In genomic region chr12:68808388-68809189, GRCh38 we compare ENCODE assay signal across 1 cellular context.
TF ChIP-seq lines count a peak whose summit lies in the region.

No MANE protein-coding gene starts in this region.

TF ChIP-seq in HEK293, 187 proteins besides CTCF, POLR2A, EP300 and RAD21 (continued from another document and continues in another):
- TF ChIP-seq TSHZ1 (tag by site-specific recombination; IDR thresholded peaks at IDR 0.05; ENCODE audit: borderline replicate concordance): peak; percentile 95
- TF ChIP-seq, protein P1, sequence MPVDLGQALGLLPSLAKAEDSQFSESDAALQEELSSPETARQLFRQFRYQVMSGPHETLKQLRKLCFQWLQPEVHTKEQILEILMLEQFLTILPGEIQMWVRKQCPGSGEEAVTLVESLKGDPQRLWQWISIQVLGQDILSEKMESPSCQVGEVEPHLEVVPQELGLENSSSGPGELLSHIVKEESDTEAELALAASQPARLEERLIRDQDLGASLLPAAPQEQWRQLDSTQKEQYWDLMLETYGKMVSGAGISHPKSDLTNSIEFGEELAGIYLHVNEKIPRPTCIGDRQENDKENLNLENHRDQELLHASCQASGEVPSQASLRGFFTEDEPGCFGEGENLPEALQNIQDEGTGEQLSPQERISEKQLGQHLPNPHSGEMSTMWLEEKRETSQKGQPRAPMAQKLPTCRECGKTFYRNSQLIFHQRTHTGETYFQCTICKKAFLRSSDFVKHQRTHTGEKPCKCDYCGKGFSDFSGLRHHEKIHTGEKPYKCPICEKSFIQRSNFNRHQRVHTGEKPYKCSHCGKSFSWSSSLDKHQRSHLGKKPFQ (tag by site-specific recombination; IDR thresholded peaks at IDR 0.05): peak; percentile 100
- TF ChIP-seq, protein P2, sequence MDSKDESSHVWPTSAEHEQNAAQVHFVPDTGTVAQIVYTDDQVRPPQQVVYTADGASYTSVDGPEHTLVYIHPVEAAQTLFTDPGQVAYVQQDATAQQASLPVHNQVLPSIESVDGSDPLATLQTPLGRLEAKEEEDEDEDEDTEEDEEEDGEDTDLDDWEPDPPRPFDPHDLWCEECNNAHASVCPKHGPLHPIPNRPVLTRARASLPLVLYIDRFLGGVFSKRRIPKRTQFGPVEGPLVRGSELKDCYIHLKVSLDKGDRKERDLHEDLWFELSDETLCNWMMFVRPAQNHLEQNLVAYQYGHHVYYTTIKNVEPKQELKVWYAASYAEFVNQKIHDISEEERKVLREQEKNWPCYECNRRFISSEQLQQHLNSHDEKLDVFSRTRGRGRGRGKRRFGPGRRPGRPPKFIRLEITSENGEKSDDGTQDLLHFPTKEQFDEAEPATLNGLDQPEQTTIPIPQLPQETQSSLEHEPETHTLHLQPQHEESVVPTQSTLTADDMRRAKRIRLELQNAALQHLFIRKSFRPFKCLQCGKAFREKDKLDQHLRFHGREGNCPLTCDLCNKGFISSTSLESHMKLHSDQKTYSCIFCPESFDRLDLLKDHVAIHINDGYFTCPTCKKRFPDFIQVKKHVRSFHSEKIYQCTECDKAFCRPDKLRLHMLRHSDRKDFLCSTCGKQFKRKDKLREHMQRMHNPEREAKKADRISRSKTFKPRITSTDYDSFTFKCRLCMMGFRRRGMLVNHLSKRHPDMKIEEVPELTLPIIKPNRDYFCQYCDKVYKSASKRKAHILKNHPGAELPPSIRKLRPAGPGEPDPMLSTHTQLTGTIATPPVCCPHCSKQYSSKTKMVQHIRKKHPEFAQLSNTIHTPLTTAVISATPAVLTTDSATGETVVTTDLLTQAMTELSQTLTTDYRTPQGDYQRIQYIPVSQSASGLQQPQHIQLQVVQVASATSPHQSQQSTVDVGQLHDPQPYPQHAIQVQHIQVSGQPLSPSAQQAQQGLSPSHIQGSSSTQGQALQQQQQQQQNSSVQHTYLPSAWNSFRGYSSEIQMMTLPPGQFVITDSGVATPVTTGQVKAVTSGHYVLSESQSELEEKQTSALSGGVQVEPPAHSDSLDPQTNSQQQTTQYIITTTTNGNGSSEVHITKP (tag by site-specific recombination; IDR thresholded peaks at IDR 0.05): peak; percentile 71
- peak; percentile 84; the same call in 1 of the 2 replicates for TF ChIP-seq ZFP69B (tag by site-specific recombination; IDR thresholded peaks at IDR 0.05)
- no peak for TF ChIP-seq ZNF354C (tag by site-specific recombination; IDR thresholded peaks at IDR 0.05; ENCODE audit: borderline replicate concordance, low read depth)
- TF ChIP-seq ZNF558 (tag by site-specific recombination; IDR thresholded peaks at IDR 0.05): peak; percentile 73; the same call in 1 of the 2 replicates
- TF ChIP-seq, protein P3, sequence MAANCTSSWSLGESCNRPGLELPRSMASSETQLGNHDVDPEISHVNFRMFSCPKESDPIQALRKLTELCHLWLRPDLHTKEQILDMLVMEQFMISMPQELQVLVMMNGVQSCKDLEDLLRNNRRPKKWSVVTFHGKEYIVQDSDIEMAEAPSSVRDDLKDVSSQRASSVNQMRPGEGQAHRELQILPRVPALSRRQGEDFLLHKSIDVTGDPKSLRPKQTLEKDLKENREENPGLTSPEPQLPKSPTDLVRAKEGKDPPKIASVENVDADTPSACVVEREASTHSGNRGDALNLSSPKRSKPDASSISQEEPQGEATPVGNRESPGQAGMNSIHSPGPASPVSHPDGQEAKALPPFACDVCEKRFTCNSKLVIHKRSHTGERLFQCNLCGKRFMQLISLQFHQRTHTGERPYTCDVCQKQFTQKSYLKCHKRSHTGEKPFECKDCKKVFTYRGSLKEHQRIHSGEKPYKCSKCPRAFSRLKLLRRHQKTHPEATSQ (tag by site-specific recombination; IDR thresholded peaks at IDR 0.05): no peak
- TF ChIP-seq ZSCAN23 (tag by site-specific recombination; IDR thresholded peaks at IDR 0.05): no peak
- no peak for TF ChIP-seq ZNF112 (tag by site-specific recombination; IDR thresholded peaks at IDR 0.05)
- no peak for TF ChIP-seq ZNF658 (tag by site-specific recombination; IDR thresholded peaks at IDR 0.05)
- TF ChIP-seq ZNF114 (tag by site-specific recombination; IDR thresholded peaks at IDR 0.05): no peak
- TF ChIP-seq ZNF362 (tag by site-specific recombination; IDR thresholded peaks at IDR 0.05): peak; percentile 66; the same call in 1 of the 2 replicates
- TF ChIP-seq ZNF157 (tag by site-specific recombination; IDR thresholded peaks at IDR 0.05): no peak
- peak; percentile 67; the same call in 1 of the 2 replicates for TF ChIP-seq ZBTB10 (tag by site-specific recombination; IDR thresholded peaks at IDR 0.05)
- no peak for TF ChIP-seq ZNF214 (tag by site-specific recombination; IDR thresholded peaks at IDR 0.05; ENCODE audit: borderline replicate concordance)
- TF ChIP-seq ZNF521 (tag by site-specific recombination; IDR thresholded peaks at IDR 0.05): no peak
- TF ChIP-seq ZNF394 (tag by site-specific recombination; IDR thresholded peaks at IDR 0.05; ENCODE audit: borderline replicate concordance): peak; percentile 90; the same call in 1 of the 2 replicates
- TF ChIP-seq ZNF19 (tag by site-specific recombination; IDR thresholded peaks at IDR 0.05; ENCODE audit: low read depth): no peak
- peak; percentile 93 for TF ChIP-seq ZNF660 (tag by site-specific recombination; IDR thresholded peaks at IDR 0.05)
- TF ChIP-seq ZNF146 (tag by site-specific recombination; IDR thresholded peaks at IDR 0.05): 0 out of 2 replicates have a peak, but pooled peaks have one; percentile 24
- TF ChIP-seq, protein P4, sequence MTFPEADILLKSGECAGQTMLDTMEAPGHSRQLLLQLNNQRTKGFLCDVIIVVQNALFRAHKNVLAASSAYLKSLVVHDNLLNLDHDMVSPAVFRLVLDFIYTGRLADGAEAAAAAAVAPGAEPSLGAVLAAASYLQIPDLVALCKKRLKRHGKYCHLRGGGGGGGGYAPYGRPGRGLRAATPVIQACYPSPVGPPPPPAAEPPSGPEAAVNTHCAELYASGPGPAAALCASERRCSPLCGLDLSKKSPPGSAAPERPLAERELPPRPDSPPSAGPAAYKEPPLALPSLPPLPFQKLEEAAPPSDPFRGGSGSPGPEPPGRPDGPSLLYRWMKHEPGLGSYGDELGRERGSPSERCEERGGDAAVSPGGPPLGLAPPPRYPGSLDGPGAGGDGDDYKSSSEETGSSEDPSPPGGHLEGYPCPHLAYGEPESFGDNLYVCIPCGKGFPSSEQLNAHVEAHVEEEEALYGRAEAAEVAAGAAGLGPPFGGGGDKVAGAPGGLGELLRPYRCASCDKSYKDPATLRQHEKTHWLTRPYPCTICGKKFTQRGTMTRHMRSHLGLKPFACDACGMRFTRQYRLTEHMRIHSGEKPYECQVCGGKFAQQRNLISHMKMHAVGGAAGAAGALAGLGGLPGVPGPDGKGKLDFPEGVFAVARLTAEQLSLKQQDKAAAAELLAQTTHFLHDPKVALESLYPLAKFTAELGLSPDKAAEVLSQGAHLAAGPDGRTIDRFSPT (tag by site-specific recombination; IDR thresholded peaks at IDR 0.05): peak; percentile 100
- TF ChIP-seq GLI4 (tag by site-specific recombination; IDR thresholded peaks at IDR 0.05): peak; percentile 71; the same call in 1 of the 2 replicates
- TF ChIP-seq MZF1 (tag by site-specific recombination; IDR thresholded peaks at IDR 0.05; ENCODE audit: borderline replicate concordance): peak; percentile 69
- TF ChIP-seq ZNF184 (tag by site-specific recombination; IDR thresholded peaks at IDR 0.05): 0 out of 2 replicates have a peak, but pooled peaks have one; percentile 39
- no peak for TF ChIP-seq ZNF175 (tag by site-specific recombination; IDR thresholded peaks at IDR 0.05)
- TF ChIP-seq ZNF600 (tag by site-specific recombination; IDR thresholded peaks at IDR 0.05): peak; percentile 93
- peak; percentile 87 for TF ChIP-seq PRDM6 (tag by site-specific recombination; IDR thresholded peaks at IDR 0.05)
- no peak for TF ChIP-seq ZNF529 (tag by site-specific recombination; IDR thresholded peaks at IDR 0.05; ENCODE audit: insufficient replicate concordance)
- TF ChIP-seq, protein P5, sequence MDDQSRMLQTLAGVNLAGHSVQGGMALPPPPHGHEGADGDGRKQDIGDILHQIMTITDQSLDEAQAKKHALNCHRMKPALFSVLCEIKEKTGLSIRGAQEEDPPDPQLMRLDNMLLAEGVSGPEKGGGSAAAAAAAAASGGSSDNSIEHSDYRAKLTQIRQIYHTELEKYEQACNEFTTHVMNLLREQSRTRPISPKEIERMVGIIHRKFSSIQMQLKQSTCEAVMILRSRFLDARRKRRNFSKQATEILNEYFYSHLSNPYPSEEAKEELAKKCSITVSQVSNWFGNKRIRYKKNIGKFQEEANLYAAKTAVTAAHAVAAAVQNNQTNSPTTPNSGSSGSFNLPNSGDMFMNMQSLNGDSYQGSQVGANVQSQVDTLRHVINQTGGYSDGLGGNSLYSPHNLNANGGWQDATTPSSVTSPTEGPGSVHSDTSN (CRISPR knock-in tag; IDR thresholded peaks at IDR 0.05): no peak
- TF ChIP-seq ZNF670 (tag by site-specific recombination; IDR thresholded peaks at IDR 0.05; ENCODE audit: low read depth): no peak
- TF ChIP-seq ZBTB17 (tag by site-specific recombination; IDR thresholded peaks at IDR 0.05): 0 out of 2 replicates have a peak, but pooled peaks have one; percentile 42
- peak; percentile 91 for TF ChIP-seq ZNF398 (tag by site-specific recombination; IDR thresholded peaks at IDR 0.05)
- TF ChIP-seq SP2 (tag by site-specific recombination; IDR thresholded peaks at IDR 0.05): peak; percentile 75
- peak; percentile 71 for TF ChIP-seq ZNF610 (tag by site-specific recombination; IDR thresholded peaks at IDR 0.05; ENCODE audit: borderline replicate concordance)
- no peak for TF ChIP-seq ZNF555 (tag by site-specific recombination; conservative IDR thresholded peaks at IDR 0.05)
- TF ChIP-seq ZNF335 (tag by site-specific recombination; conservative IDR thresholded peaks at IDR 0.05): peak; percentile 62
